ENCODE assay signal across 8 cellular contexts in genomic region chr3:160129459-160130061, GRCh38.
DNase-seq lines count a peak whose midpoint lies in the region; ATAC-seq and TF ChIP-seq lines count a peak whose summit lies in the region.

No MANE protein-coding gene starts in this region.

- H3K79me2 ChIP-seq in HCT116 (ENCODE audit: insufficient read depth, low read length) (no peaks in the 10 kb centered on the region), PC-3 (ENCODE audit: low read length) (no peaks in the 10 kb centered on the region)

- H3K4me1 Mint-ChIP-seq in activated CD4-positive, alpha-beta memory T cell treated with anti-CD3 and anti-CD28 coated beads, Interleukin-2, amount 10 ng/mL, durations not matched to agents 7 days and 5 days, result peaks cover 25% of the 10 kb centered on the region

- H3K27ac ChIP-seq in HCT116 (ENCODE audit: low read depth, low read length) (no peak overlapping the region), PC-3 (ENCODE audit: low read length) (peak overlapping the region; percentile 19)

- RAD21 ChIA-PET in HCT116 (lab: Charles Lee; ENCODE audit: low non-redundant PET in 1 of 2, low total read pairs in 2 of 2, uncharacterized antibody in 2 of 2, unreplicated experiment in 2 of 2), result no interaction called here

- CTCF ChIA-PET in HCT116 (lab: Charles Lee), result no interaction called here
- CTCF ChIA-PET in PC-3 (lab: Charles Lee), result no interaction called here
- CTCF ChIA-PET in activated CD4-positive, alpha-beta memory T cell treated with anti-CD3 and anti-CD28 coated beads, Interleukin-2, amount 10 ng/mL, durations not matched to agents 7 days and 5 days (lab: Charles Lee), result no interaction called here

- TF ChIP-seq CTCF in HCT116 (IDR thresholded peaks at IDR 0.05 in 2 of 3, conservative IDR thresholded peaks at IDR 0.05 in 1 of 3; ENCODE audit: borderline replicate concordance in 1 of 3, insufficient read depth in 1 of 3, low read depth in 2 of 3, low read length in 2 of 3), result no peak
- TF ChIP-seq CTCF in PC-3 (conservative IDR thresholded peaks at IDR 0.05; ENCODE audit: low read depth, low read length), result no peak
- TF ChIP-seq CTCF in foreskin fibroblast (IDR thresholded peaks at IDR 0.05; ENCODE audit: low read depth, low read length), result no peak

- intact Hi-C loops in HCT116 (cut with micrococcal nuclease) (no loop called here), PC-3 (cut with micrococcal nuclease) (loop anchor here (1.0 kb wide), 1 partner anchor 97 kb away; no protein-coding TSS in a partner anchor)

- DNase-seq in EH (ENCODE audit: low read depth) (peak; percentile 98), HCT116 (ENCODE audit: low read depth, low spot score) (no peak), PC-3 (peak; percentile 89), foreskin fibroblast (peak; percentile 91 to 95), retina (no peak), NCI-H187 treated with DMSO at 0.1 percent for 48 hours (lab: John Stamatoyannopoulos, UW) (no peak)
- DNase-seq in activated CD4-positive, alpha-beta T cell treated with anti-CD3 and anti-CD28 coated beads, Interleukin-2, amount 50 U/mL, for 4 hours, result no peak
- DNase-seq in activated CD4-positive, alpha-beta memory T cell treated with anti-CD3 and anti-CD28 coated beads, Interleukin-2, amount 10 ng/mL, durations not matched to agents 7 days and 5 days, result no peak

- H3F3A ChIP-seq in PC-3 (ENCODE audit: low read length, unreplicated experiment), result no peaks in the 10 kb centered on the region

- H3K27me3 Mint-ChIP-seq in activated CD4-positive, alpha-beta memory T cell treated with anti-CD3 and anti-CD28 coated beads, Interleukin-2, amount 10 ng/mL, durations not matched to agents 7 days and 5 days, result peaks cover 5% of the 10 kb centered on the region

- no peak overlapping the region for H3K4me3 Mint-ChIP-seq in activated CD4-positive, alpha-beta memory T cell treated with anti-CD3 and anti-CD28 coated beads, Interleukin-2, amount 10 ng/mL, durations not matched to agents 7 days and 5 days

- H3K27me3 ChIP-seq in HCT116 (ENCODE audit: insufficient read depth, low read length) (no peaks in the 10 kb centered on the region), PC-3 (ENCODE audit: low read length) (no peaks in the 10 kb centered on the region)

- no peaks in the 10 kb centered on the region for H4K20me1 ChIP-seq in HCT116 (ENCODE audit: insufficient read depth)
- H4K20me1 ChIP-seq in PC-3 (ENCODE audit: low read length), result no peaks in the 10 kb centered on the region

- TF ChIP-seq RAD21 in HCT116 (IDR thresholded peaks at IDR 0.05; ENCODE audit: low read depth), result no peak

- H3K9me3 ChIP-seq in HCT116 (ENCODE audit: control insufficient read depth in 1 of 2, insufficient read depth in 1 of 2, low read depth in 1 of 2, low read length in 2 of 2) (no peaks in the 10 kb centered on the region), PC-3 (ENCODE audit: low read length) (no peaks in the 10 kb centered on the region)

- POLR2A ChIA-PET in HCT116 (lab: Charles Lee), result no interaction called here
- POLR2A ChIA-PET in PC-3 (lab: Charles Lee; ENCODE audit: unreplicated experiment), result no interaction called here
- POLR2A ChIA-PET in activated CD4-positive, alpha-beta memory T cell treated with anti-CD3 and anti-CD28 coated beads, Interleukin-2, amount 10 ng/mL, durations not matched to agents 7 days and 5 days (lab: Charles Lee), result no interaction called here

- ATAC-seq in HCT116 (no peak), PC-3 (peak; percentile 91)

- no peak overlapping the region for H3K9ac ChIP-seq in HCT116 (ENCODE audit: low read length)
- H3K9ac ChIP-seq in PC-3 (ENCODE audit: low read length), result no peak overlapping the region

- no peak for TF ChIP-seq POLR2A in HCT116 (IDR thresholded peaks at IDR 0.05; ENCODE audit: borderline replicate concordance, extremely low read depth, insufficient read depth, insufficient read length)

- H2AFZ ChIP-seq in HCT116 (ENCODE audit: low read depth, low read length, poor library complexity, severe bottlenecking), result peak overlapping the region; percentile 65
- no peak overlapping the region for H2AFZ ChIP-seq in PC-3 (ENCODE audit: low read length)

- 0 out of 2 replicates have a peak, but pooled peaks cover 2% of the 10 kb centered on the region for H3K9me2 ChIP-seq in HCT116 (ENCODE audit: insufficient read depth)
- no peaks in the 10 kb centered on the region for H3K9me2 ChIP-seq in PC-3 (replicated peaks; ENCODE audit: low read length)

- H3K27ac Mint-ChIP-seq in activated CD4-positive, alpha-beta memory T cell treated with anti-CD3 and anti-CD28 coated beads, Interleukin-2, amount 10 ng/mL, durations not matched to agents 7 days and 5 days, result no peak overlapping the region

- no peaks in the 10 kb centered on the region for H3K36me3 ChIP-seq in HCT116 (ENCODE audit: control insufficient read depth in 1 of 2, insufficient read depth in 2 of 2, low read length in 2 of 2)
- H3K36me3 ChIP-seq in PC-3 (ENCODE audit: low read depth, low read length), result no peaks in the 10 kb centered on the region

- H3K4me3 ChIP-seq in HCT116 (replicated peaks in 1 of 2; ENCODE audit: low read depth in 1 of 2, low read length in 2 of 2) (no peak overlapping the region), PC-3 (ENCODE audit: low read length) (no peak overlapping the region), foreskin fibroblast (ENCODE audit: low read depth in 1 of 2, low read length in 2 of 2) (no peak overlapping the region)

- BruUV-seq in HCT116 (replicated peaks; lab: Mats Ljungman, UMichigan) (no TSS peak), PC-3 (replicated peaks; lab: Mats Ljungman, UMichigan) (no TSS peak)

- H3K4me1 ChIP-seq in HCT116 (ENCODE audit: control insufficient read depth in 1 of 2, insufficient read depth in 2 of 2, low read length in 2 of 2) (peaks cover 7 to 26% of the 10 kb centered on the region in 2 experiments; a peak in 3 of 4 replicates), PC-3 (ENCODE audit: insufficient read depth, low read length) (peaks cover 22% of the 10 kb centered on the region)

- H3K4me2 ChIP-seq in HCT116 (ENCODE audit: low read length) (peak overlapping the region; percentile 19; the same call in 1 of the 2 replicates), PC-3 (ENCODE audit: low read length) (peak overlapping the region; percentile 57)

- no peaks in the 10 kb centered on the region for H3K9me3 Mint-ChIP-seq in activated CD4-positive, alpha-beta memory T cell treated with anti-CD3 and anti-CD28 coated beads, Interleukin-2, amount 10 ng/mL, durations not matched to agents 7 days and 5 days

- no peaks in the 10 kb centered on the region for H3K36me3 Mint-ChIP-seq in activated CD4-positive, alpha-beta memory T cell treated with anti-CD3 and anti-CD28 coated beads, Interleukin-2, amount 10 ng/mL, durations not matched to agents 7 days and 5 days (ENCODE audit: low read depth)

TF ChIP-seq in HCT116, 20 proteins besides CTCF, POLR2A, EP300 and RAD21 (continues in another document):
- TF ChIP-seq CBX3 (IDR thresholded peaks at IDR 0.05; ENCODE audit: low read depth), result no peak
- TF ChIP-seq JUND (IDR thresholded peaks at IDR 0.05), result no peak
- no peak for TF ChIP-seq ZFX (IDR thresholded peaks at IDR 0.05)
- TF ChIP-seq EZH2phosphoT487 (IDR thresholded peaks at IDR 0.05; ENCODE audit: borderline replicate concordance), result no peak
- TF ChIP-seq FOSL1 (IDR thresholded peaks at IDR 0.05; ENCODE audit: low read depth), result peak; percentile 55
- TF ChIP-seq ATF3 (IDR thresholded peaks at IDR 0.05), result no peak
- TF ChIP-seq ZNF274 (IDR thresholded peaks at IDR 0.05; ENCODE audit: low read depth, low read length), result no peak
- TF ChIP-seq ZBTB33 (IDR thresholded peaks at IDR 0.05; ENCODE audit: extremely low read depth, insufficient replicate concordance, low read length), result no peak
- peak; percentile 27; the same call in 1 of the 2 replicates for TF ChIP-seq POLR2AphosphoS5 (IDR thresholded peaks at IDR 0.05; ENCODE audit: low read depth, low read length)
- TF ChIP-seq ELF1 (IDR thresholded peaks at IDR 0.05; ENCODE audit: borderline replicate concordance, low read depth), result no peak
- no peak for TF ChIP-seq EZH2 (IDR thresholded peaks at IDR 0.05)
- TF ChIP-seq CEBPB (IDR thresholded peaks at IDR 0.05; ENCODE audit: low read depth), result peak; percentile 75

Comparison
In these comparisons a context has a peak if more than half of its experiments do, and no peak if none do; other contexts are left out.
1. DNase-seq: peak in EH (single experiment), PC-3 (single experiment) and foreskin fibroblast (2 of 2); none in HCT116 (single experiment), retina (single experiment), NCI-H187 treated with DMSO at 0.1 percent for 48 hours (single experiment), activated CD4-positive, alpha-beta T cell treated with anti-CD3 and anti-CD28 coated beads, Interleukin-2, amount 50 U/mL, for 4 hours (0 of 2) and activated CD4-positive, alpha-beta memory T cell treated with anti-CD3 and anti-CD28 coated beads, Interleukin-2, amount 10 ng/mL, durations not matched to agents 7 days and 5 days (single experiment).